In the genomic region with DNA sequence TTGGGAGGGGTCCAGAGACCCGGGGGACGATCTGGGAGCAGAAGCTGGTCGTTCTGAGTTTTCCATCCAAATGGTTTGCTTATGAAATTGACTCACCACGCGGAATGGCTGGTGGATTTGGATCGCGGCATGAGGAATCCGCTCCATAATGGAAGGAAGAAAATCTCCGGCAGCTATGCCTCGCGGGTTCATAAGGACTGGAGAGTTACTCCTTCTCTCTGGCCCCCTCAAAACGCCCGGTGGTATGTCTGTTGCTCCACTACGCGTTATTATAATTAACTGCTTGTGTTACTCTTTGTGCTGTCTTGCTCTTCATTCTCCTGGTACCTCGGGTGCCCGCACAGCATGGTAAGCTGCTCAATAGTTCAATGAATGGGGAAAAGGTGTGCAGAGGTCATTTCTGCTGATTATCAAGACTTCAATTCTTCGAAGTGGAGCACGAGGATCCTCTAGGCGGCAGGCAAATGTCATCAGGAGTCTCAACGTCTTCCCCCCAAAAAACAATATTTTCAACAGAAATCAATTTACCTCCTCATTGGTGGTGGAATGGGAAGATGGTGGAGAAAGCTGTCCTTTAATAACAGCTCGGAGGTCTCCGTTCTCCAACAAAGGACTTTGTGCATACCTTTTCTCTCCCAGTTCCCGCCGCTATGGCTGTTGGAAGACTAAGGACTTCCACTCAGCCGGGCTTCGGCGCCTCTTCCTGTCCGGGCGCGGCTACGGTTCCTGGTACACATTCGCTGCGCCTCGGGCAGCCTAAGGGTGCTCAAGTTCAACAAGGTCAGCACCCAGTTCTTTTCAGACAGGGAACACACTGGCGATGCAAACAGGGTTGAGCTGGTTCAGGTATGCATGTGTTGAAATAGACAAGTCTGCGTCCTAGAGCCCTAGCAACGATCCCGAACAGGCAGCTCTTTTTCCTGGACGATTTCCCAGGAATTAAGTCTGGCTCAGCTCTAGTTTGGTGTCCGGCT, we compare ENCODE assay signal across 9 cellular contexts. TPM values are rescaled to one million over a fixed set of nuclear protein-coding genes. Genes with fewer than 3 reads are reported as not detected.
DNase-seq lines count a peak whose midpoint lies in the region; ATAC-seq, FAIRE-seq and TF ChIP-seq lines count a peak whose summit lies in the region.
"Had no signal": no experiment of that assay in that cellular context is flagged by ENCODE, and none has a peak within 500 bp of the region (broad histone marks: within the 10 kb centered on the region; RNA-seq: fewer than 3 reads in every experiment).

No MANE protein-coding gene starts in this region.

- no peaks in the 10 kb centered on the region for H3K79me2 ChIP-seq in keratinocyte (ENCODE audit: control insufficient read depth, insufficient read depth, low read length)

- intact Hi-C loops in heart right ventricle (cut with DNase I) = no loop called here

- H3K4me2 ChIP-seq in keratinocyte (ENCODE audit: control insufficient read depth, extremely low read depth, insufficient read depth, low read depth, low read length) = peak overlapping the region; percentile 68

- dilution Hi-C loops in keratinocyte (cut with MboI; ENCODE audit: extremely low pct_ligation_motif_present, low sequenced_read_pairs) = no loop called here

- H3K9me1 ChIP-seq in keratinocyte (ENCODE audit: control insufficient read depth, extremely low read depth, insufficient read depth, low read length) = no peaks in the 10 kb centered on the region

- H2AFZ ChIP-seq in keratinocyte (ENCODE audit: control insufficient read depth, low read length) = peak overlapping the region; percentile 91

- H3K9me3 ChIP-seq in keratinocyte (ENCODE audit: control insufficient read depth, low read depth, low read length) = no peaks in the 10 kb centered on the region
- H3K9me3 ChIP-seq in heart right ventricle = peaks cover 0 to 4% (median 0%) of the 10 kb centered on the region in 11 donors

- no peaks in the 10 kb centered on the region for H4K20me1 ChIP-seq in keratinocyte (ENCODE audit: control insufficient read depth, extremely low read depth, insufficient read depth, low read length)

- peak in 2 of 3 experiments; percentile 4 to 21 for TF ChIP-seq CTCF in keratinocyte (optimal IDR thresholded peaks at IDR 0.05 in 1 of 3, IDR thresholded peaks at IDR 0.05 in 1 of 3, conservative IDR thresholded peaks at IDR 0.05 in 1 of 3; ENCODE audit: extremely low read depth in 1 of 3, insufficient read depth in 2 of 3, low read length in 3 of 3)
- no peak for TF ChIP-seq CTCF in heart right ventricle (IDR thresholded peaks at IDR 0.05)

- WGBS in heart right ventricle, 2 donors = 3 to 4% methylated on average over 41 of the region's 41 CpGs

- no peak overlapping the region for H3K27ac ChIP-seq in keratinocyte (ENCODE audit: control insufficient read depth, insufficient read depth, low read length)
- H3K27ac ChIP-seq in heart right ventricle = no peak overlapping the region

- H3K36me3 ChIP-seq in keratinocyte (ENCODE audit: control insufficient read depth in 2 of 2, extremely low read depth in 1 of 2, insufficient read depth in 2 of 2, low read length in 2 of 2) (no peaks in the 10 kb centered on the region), heart right ventricle (no peaks in the 10 kb centered on the region)

- DNase-seq in AG08395 (ENCODE audit: low spot score) (peak; percentile 28), HCEC 1CT (peak; percentile 48), amniotic epithelial cell (ENCODE audit: low read depth) (peak; percentile 25), keratinocyte (ENCODE audit: low read depth, low spot score) (peak; percentile 9), 8988T (no peak), heart right ventricle (no peak), left lobe of liver (ENCODE audit: low spot score) (no peak)
- DNase-seq: NCI-H748 treated with DMSO at 0.1 percent for 48 hours had no signal

- H3K4me3 ChIP-seq in keratinocyte (ENCODE audit: control insufficient read depth in 2 of 3, extremely low read depth in 1 of 3, insufficient read depth in 2 of 3, low read depth in 1 of 3, low read length in 3 of 3) = peak overlapping the region; percentile 22 to 48 (median 41)
- H3K4me3 ChIP-seq in heart right ventricle = no peak overlapping the region

- no peak overlapping the region for H3K9ac ChIP-seq in keratinocyte (ENCODE audit: control insufficient read depth, extremely low read depth, insufficient read depth, low read length)

- ATAC-seq in GM21786 (IDR thresholded peaks at IDR 0.05; ENCODE audit: unreplicated experiment) (no peak), heart right ventricle (no peak), left lobe of liver (no peak)

- H3K4me1 ChIP-seq in keratinocyte (ENCODE audit: control insufficient read depth, extremely low read depth, insufficient read depth, low read length) = peaks cover 16% of the 10 kb centered on the region
- H3K4me1 ChIP-seq in heart right ventricle = peaks cover 0 to 9% (median 0%) of the 10 kb centered on the region in 9 donors

- H3K27me3 ChIP-seq in keratinocyte (ENCODE audit: control insufficient read depth, extremely low read depth, insufficient read depth, low read length) = no peaks in the 10 kb centered on the region
- peaks cover 11 to 100% (median 98%) of the 10 kb centered on the region in 7 donors for H3K27me3 ChIP-seq in heart right ventricle

- peak; percentile 71 for FAIRE-seq in keratinocyte (lab: Jason Lieb, UNC)

RNA-seq across cellular contexts. Expression of gene PRSS16, which starts 9.2 kb away (rescaled TPM):
- 7.5 to 8.9 TPM (median 8.7 TPM) in 3 replicates for polyA plus RNA-seq in keratinocyte
- 1.1 TPM for polyA plus RNA-seq in keratinocyte (2011; ENCODE audit: low read depth)
- polyA plus RNA-seq in keratinocyte (2011; cell fraction: cytosol; rRNA removed) = 7.9 and 8.4 TPM in 2 replicates
- polyA plus RNA-seq in keratinocyte (2011; cell fraction: nucleus; rRNA removed) = 9.1 and 9.9 TPM in 2 replicates
- 4.3 and 5.6 TPM in 2 replicates for polyA plus RNA-seq in keratinocyte (2012; ENCODE audit: low replicate concordance)
- polyA minus RNA-seq in keratinocyte = 4.5 to 9.8 TPM (median 5.2 TPM) in 3 replicates
- 3.5 TPM for polyA minus RNA-seq in keratinocyte (2011; cell fraction: cytosol; rRNA and poly(A)+ RNA removed)
- 2.3 and 2.4 TPM in 2 replicates for polyA minus RNA-seq in keratinocyte (2011; cell fraction: nucleus; rRNA and poly(A)+ RNA removed)
- total RNA-seq in heart right ventricle = under 1 TPM in 2 of 10 donors, not detected in 8; 0.23 to 0.57 TPM
- polyA plus RNA-seq in heart right ventricle = not detected
- total RNA-seq in left lobe of liver = 0.08 TPM

Comparison
In these comparisons a context has a peak if more than half of its experiments do, and no peak if none do; other contexts are left out.
1. DNase-seq: peak in AG08395 (single experiment), HCEC 1CT (single experiment), amniotic epithelial cell (single experiment) and keratinocyte (single experiment); none in 8988T (single experiment), heart right ventricle (0 of 2) and left lobe of liver (single experiment).
2. H3K4me3 ChIP-seq: peak in keratinocyte (3 of 3); none in heart right ventricle (0 of 10).
3. CTCF ChIP-seq: peak in keratinocyte (2 of 3); none in heart right ventricle (0 of 9).